In genomic region chr1:214670098-214670497, GRCh38 we compare ENCODE assay signal across 1 cellular context.
TF ChIP-seq lines count a peak whose summit lies in the region.

No MANE protein-coding gene starts in this region.

TF ChIP-seq in SK-N-SH, 30 proteins besides CTCF, POLR2A, EP300 and RAD21 (continued from another document):
- TF ChIP-seq REST (IDR thresholded peaks at IDR 0.05; ENCODE audit: low read depth, low read length): no peak
- TF ChIP-seq, protein P1, sequence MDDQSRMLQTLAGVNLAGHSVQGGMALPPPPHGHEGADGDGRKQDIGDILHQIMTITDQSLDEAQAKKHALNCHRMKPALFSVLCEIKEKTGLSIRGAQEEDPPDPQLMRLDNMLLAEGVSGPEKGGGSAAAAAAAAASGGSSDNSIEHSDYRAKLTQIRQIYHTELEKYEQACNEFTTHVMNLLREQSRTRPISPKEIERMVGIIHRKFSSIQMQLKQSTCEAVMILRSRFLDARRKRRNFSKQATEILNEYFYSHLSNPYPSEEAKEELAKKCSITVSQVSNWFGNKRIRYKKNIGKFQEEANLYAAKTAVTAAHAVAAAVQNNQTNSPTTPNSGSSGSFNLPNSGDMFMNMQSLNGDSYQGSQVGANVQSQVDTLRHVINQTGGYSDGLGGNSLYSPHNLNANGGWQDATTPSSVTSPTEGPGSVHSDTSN (IDR thresholded peaks at IDR 0.05): no peak
- TF ChIP-seq SMC3 (IDR thresholded peaks at IDR 0.05; ENCODE audit: low read depth, low read length): no peak
- no peak for TF ChIP-seq MEF2A (IDR thresholded peaks at IDR 0.05; ENCODE audit: borderline replicate concordance, low read depth)
- TF ChIP-seq SIN3A (IDR thresholded peaks at IDR 0.05; ENCODE audit: borderline replicate concordance, low read depth, low read length): no peak
- TF ChIP-seq TAF1 (IDR thresholded peaks at IDR 0.05; ENCODE audit: borderline replicate concordance, low read depth, low read length): no peak
- no peak for TF ChIP-seq CHD2 (IDR thresholded peaks at IDR 0.05; ENCODE audit: low read length, partially characterized antibody)
- TF ChIP-seq IRF3 (IDR thresholded peaks at IDR 0.05; ENCODE audit: low read depth, low read length): no peak
- TF ChIP-seq ZBTB33 (IDR thresholded peaks at IDR 0.05; ENCODE audit: borderline replicate concordance, low read depth): no peak
- no peak for TF ChIP-seq FOXJ3 (CRISPR knock-in tag; IDR thresholded peaks at IDR 0.05)
- no peak for TF ChIP-seq EZH2phosphoT487 (IDR thresholded peaks at IDR 0.05; ENCODE audit: borderline replicate concordance, low read depth)
- TF ChIP-seq NRF1 (IDR thresholded peaks at IDR 0.05; ENCODE audit: low read depth, low read length): no peak
- no peak for TF ChIP-seq GATA2 (CRISPR knock-in tag; IDR thresholded peaks at IDR 0.05)
- TF ChIP-seq FOSL2 (IDR thresholded peaks at IDR 0.05; ENCODE audit: borderline replicate concordance, low read depth): no peak
- no peak for TF ChIP-seq TCF12 (IDR thresholded peaks at IDR 0.05)
